In genomic region chr11:122791836-122792235, GRCh38 we compare ENCODE assay signal across 12 cellular contexts. TPM values are rescaled to one million over a fixed set of nuclear protein-coding genes. Genes with fewer than 3 reads are reported as not detected.
DNase-seq lines count a peak whose midpoint lies in the region; FAIRE-seq and TF ChIP-seq lines count a peak whose summit lies in the region.
"Had no signal": no experiment of that assay in that cellular context is flagged by ENCODE, and none has a peak within 500 bp of the region (broad histone marks: within the 10 kb centered on the region; RNA-seq: fewer than 3 reads in every experiment).

No MANE protein-coding gene starts in this region.

- CTCF ChIA-PET in Calu3 (lab: Charles Lee): no interaction called here

- TF ChIP-seq POLR2A in H54 (IDR thresholded peaks at IDR 0.05; ENCODE audit: low read depth, low read length): no peak

- H3K9me3 ChIP-seq in smooth muscle cell (replicated peaks; ENCODE audit: low read depth): no peaks in the 10 kb centered on the region
- H3K9me3 ChIP-seq in MM.1S (replicated peaks; ENCODE audit: insufficient read depth, low read length): no peaks in the 10 kb centered on the region
- H3K9me3 ChIP-seq: right lobe of liver, SJSA1 had no signal

- peak overlapping the region; percentile 56 for H3K27ac ChIP-seq in smooth muscle cell (ENCODE audit: low read depth)
- H3K27ac ChIP-seq in MM.1S (ENCODE audit: low read length): no peak overlapping the region
- H3K27ac ChIP-seq: right lobe of liver, SJSA1, WERI-Rb-1 had no signal

- H3K27me3 ChIP-seq in smooth muscle cell (ENCODE audit: low read depth) (no peaks in the 10 kb centered on the region), MM.1S (replicated peaks; ENCODE audit: insufficient read depth, low read length) (no peaks in the 10 kb centered on the region)
- H3K27me3 ChIP-seq: right lobe of liver, SJSA1 had no signal

- H3K9ac ChIP-seq in smooth muscle cell (ENCODE audit: low read depth) (peak overlapping the region; percentile 16), MM.1S (ENCODE audit: low read length) (no peak overlapping the region)

- H3K4me3 Mint-ChIP-seq in Calu3 (ENCODE audit: low read depth, unreplicated experiment): no peak overlapping the region

- H3K36me3 ChIP-seq in smooth muscle cell (ENCODE audit: low read depth) (peaks cover 3% of the 10 kb centered on the region), MM.1S (replicated peaks; ENCODE audit: insufficient read depth, low read length) (no peaks in the 10 kb centered on the region)
- H3K36me3 ChIP-seq: right lobe of liver, SJSA1, WERI-Rb-1 had no signal

- no peak overlapping the region for H3K4me3 ChIP-seq in astrocyte of the spinal cord (ENCODE audit: low read depth, low read length)
- no peak overlapping the region for H3K4me3 ChIP-seq in smooth muscle cell
- H3K4me3 ChIP-seq in MM.1S (ENCODE audit: low read length): no peak overlapping the region
- H3K4me3 ChIP-seq: right lobe of liver, SJSA1 had no signal

- peak overlapping the region; percentile 31 for H3K4me2 ChIP-seq in smooth muscle cell
- H3K4me2 ChIP-seq in MM.1S (ENCODE audit: low read depth, low read length): no peak overlapping the region

- H3K79me2 ChIP-seq in smooth muscle cell (ENCODE audit: low read depth): no peaks in the 10 kb centered on the region
- no peaks in the 10 kb centered on the region for H3K79me2 ChIP-seq in MM.1S (ENCODE audit: low read length)

- H3K4me1 ChIP-seq in smooth muscle cell (ENCODE audit: low read depth): no peaks in the 10 kb centered on the region
- no peaks in the 10 kb centered on the region for H3K4me1 ChIP-seq in MM.1S (ENCODE audit: low read length)
- H3K4me1 ChIP-seq: right lobe of liver had no signal

- peaks cover 13% of the 10 kb centered on the region for H3F3A ChIP-seq in smooth muscle cell (ENCODE audit: low read depth)
- no peaks in the 10 kb centered on the region for H3F3A ChIP-seq in MM.1S (ENCODE audit: insufficient read depth, low read length)

- peaks cover 19% of the 10 kb centered on the region for H3K36me3 Mint-ChIP-seq in Calu3 (ENCODE audit: insufficient read depth, unreplicated experiment)

- H3K27ac Mint-ChIP-seq in Calu3 (ENCODE audit: unreplicated experiment): no peak overlapping the region

- DNase-seq in H54 (ENCODE audit: insufficient read length, low spot score): peak; percentile 31
- DNase-seq in astrocyte of the spinal cord (ENCODE audit: low read depth, low spot score): peak; percentile 75
- peak in 39 of 42 donors; percentile 10 to 81 (median 46) for DNase-seq in head of caudate nucleus
- no peak for DNase-seq in smooth muscle cell (lab: John Stamatoyannopoulos, UW; ENCODE audit: unreplicated experiment)
- DNase-seq in ecto neural progenitor cell (ENCODE audit: low spot score): no peak
- no peak for DNase-seq in NCI-H446 treated with DMSO at 0.1 percent for 48 hours (lab: John Stamatoyannopoulos, UW)
- DNase-seq in MM.1S: no peak
- DNase-seq in Calu3: no peak
- DNase-seq: NCI-H748 treated with DMSO at 0.1 percent for 48 hours, right lobe of liver, WERI-Rb-1 had no signal

- no peaks in the 10 kb centered on the region for H3K9me3 Mint-ChIP-seq in Calu3 (ENCODE audit: low read depth, unreplicated experiment)

- in situ Hi-C loops in astrocyte of the spinal cord (cut with HindIII; ENCODE audit: low sequenced_read_pairs): no loop called here

- no peaks in the 10 kb centered on the region for H3K9me2 ChIP-seq in MM.1S (replicated peaks; ENCODE audit: insufficient read depth, low read length)

- FAIRE-seq in H54 (lab: Jason Lieb, UNC): peak; percentile 89

- intact Hi-C loops in head of caudate nucleus (cut with DNase I): no loop called here
- intact Hi-C loops in Calu3 (cut with micrococcal nuclease; ENCODE audit: unreplicated experiment): no loop called here

- H3K4me1 Mint-ChIP-seq in Calu3 (ENCODE audit: low read depth, unreplicated experiment): no peaks in the 10 kb centered on the region

- TF ChIP-seq CTCF in astrocyte of the spinal cord (IDR thresholded peaks at IDR 0.05; ENCODE audit: low read depth, low read length) (no peak), smooth muscle cell (IDR thresholded peaks at IDR 0.05; ENCODE audit: borderline replicate concordance, insufficient read depth, poor library complexity, severe bottlenecking) (no peak), MM.1S (IDR thresholded peaks at IDR 0.05; ENCODE audit: low read length) (no peak), Calu3 (IDR thresholded peaks at IDR 0.05; ENCODE audit: unreplicated experiment) (no peak)

- H2AFZ ChIP-seq in smooth muscle cell (ENCODE audit: low read depth) (no peak overlapping the region), MM.1S (ENCODE audit: low read length) (no peak overlapping the region)

- H3K27me3 Mint-ChIP-seq in Calu3 (ENCODE audit: unreplicated experiment): no peaks in the 10 kb centered on the region

- no peaks in the 10 kb centered on the region for H4K20me1 ChIP-seq in smooth muscle cell (ENCODE audit: low read depth)
- no peaks in the 10 kb centered on the region for H4K20me1 ChIP-seq in MM.1S (ENCODE audit: insufficient read depth, low read length)

- BruUV-seq in Calu3 (replicated peaks; lab: Mats Ljungman, UMichigan): no TSS peak

- 23% methylated on average over 8 of the region's 8 CpGs for WGBS in smooth muscle cell (ENCODE audit: low lambda C conversion rate)

RNA-seq across cellular contexts. Expression of gene CRTAM, which starts 46.5 kb away (rescaled TPM):
- total RNA-seq in smooth muscle cell: 1.1 TPM in 1 of 2 replicates, not detected in the other
- not detected in 2 replicates for polyA plus RNA-seq in smooth muscle cell
- total RNA-seq in Calu3 (2022): not detected in 2 replicates
- total RNA-seq: SJSA1 had no signal

Comparison
In these comparisons a context has a peak if more than half of its experiments do, and no peak if none do; other contexts are left out.
1. DNase-seq: peak in H54 (single experiment), astrocyte of the spinal cord (single experiment) and head of caudate nucleus (39 of 42); none in smooth muscle cell (single experiment), ecto neural progenitor cell (single experiment), NCI-H446 treated with DMSO at 0.1 percent for 48 hours (single experiment), MM.1S (single experiment) and Calu3 (single experiment).